Comparison of ENCODE assay signal across 13 cellular contexts in genomic region chr22:17191163-17191562, GRCh38. TPM values are rescaled to one million over a fixed set of nuclear protein-coding genes. Genes with fewer than 3 reads are reported as not detected.
DNase-seq lines count a peak whose midpoint lies in the region; ATAC-seq and TF ChIP-seq lines count a peak whose summit lies in the region.
"Had no signal": no experiment of that assay in that cellular context is flagged by ENCODE, and none has a peak within 500 bp of the region (broad histone marks: within the 10 kb centered on the region; RNA-seq: fewer than 3 reads in every experiment).

No MANE protein-coding gene starts in this region.

- H3K36me3 ChIP-seq in breast epithelium (no peaks in the 10 kb centered on the region), SJCRH30 (no peaks in the 10 kb centered on the region), vagina (no peaks in the 10 kb centered on the region)

- peak overlapping the region in 1 of 2 donors; percentile 25 for H3K27ac ChIP-seq in breast epithelium
- no peak overlapping the region for H3K27ac ChIP-seq in SJCRH30
- peak overlapping the region; percentile 21 for H3K27ac ChIP-seq in vagina

- CTCF ChIA-PET in MCF 10A (lab: Yijun Ruan, JAX) = interaction anchor here (0.8 to 3.5 kb wide), 3 partner anchors 17 to 311 kb away, joined by 3 to 29 read pairs (median 4); no protein-coding TSS in a partner anchor

- no peaks in the 10 kb centered on the region for H3K27me3 ChIP-seq in breast epithelium
- no peaks in the 10 kb centered on the region for H3K27me3 ChIP-seq in SJCRH30
- H3K27me3 ChIP-seq in vagina = no peaks in the 10 kb centered on the region

- no peaks in the 10 kb centered on the region for H3K9me3 ChIP-seq in breast epithelium
- no peaks in the 10 kb centered on the region for H3K9me3 ChIP-seq in SJCRH30 (replicated peaks)
- H3K9me3 ChIP-seq in vagina = no peaks in the 10 kb centered on the region

- intact Hi-C loops in MCF 10A (cut with micrococcal nuclease) = no loop called here
- intact Hi-C loops in breast epithelium (cut with DNase I; ENCODE audit: low total_unique reads) = no loop called here
- intact Hi-C loops in vagina (cut with DNase I) = no loop called here

- peak overlapping the region in 1 of 3 donors; percentile 20 for H3K4me3 ChIP-seq in breast epithelium
- H3K4me3 ChIP-seq in SJCRH30 = peak overlapping the region; percentile 6; the same call in 1 of the 2 replicates
- H3K4me3 ChIP-seq in fibroblast of mammary gland (ENCODE audit: control insufficient read depth, low read depth, low read length) = no peak overlapping the region
- H3K4me3 ChIP-seq in vagina = no peak overlapping the region

- H3K4me3 Mint-ChIP-seq in MCF 10A (ENCODE audit: unreplicated experiment) = no peak overlapping the region
- no peak overlapping the region for H3K4me3 Mint-ChIP-seq in endothelial cell (ENCODE audit: unreplicated experiment)
- H3K4me3 Mint-ChIP-seq: stimulated activated naive CD8-positive, alpha-beta T cell treated with anti-CD3 and anti-CD28 coated beads, Interleukin-15, amount 100 ng/mL, for 72 hours had no signal

- no peak for ATAC-seq in HG02642 (IDR thresholded peaks at IDR 0.05; ENCODE audit: poor library complexity, unreplicated experiment)
- ATAC-seq: stimulated activated naive CD8-positive, alpha-beta T cell treated with anti-CD3 and anti-CD28 coated beads, Interleukin-15, amount 100 ng/mL, for 72 hours had no signal

- no peaks in the 10 kb centered on the region for H3K27me3 Mint-ChIP-seq in MCF 10A (ENCODE audit: insufficient read depth, unreplicated experiment)
- H3K27me3 Mint-ChIP-seq in endothelial cell (ENCODE audit: unreplicated experiment) = peaks cover 2% of the 10 kb centered on the region
- H3K27me3 Mint-ChIP-seq: stimulated activated naive CD8-positive, alpha-beta T cell treated with anti-CD3 and anti-CD28 coated beads, Interleukin-15, amount 100 ng/mL, for 72 hours had no signal

- no peaks in the 10 kb centered on the region for H3K4me1 Mint-ChIP-seq in MCF 10A (ENCODE audit: insufficient read depth, unreplicated experiment)
- H3K4me1 Mint-ChIP-seq in endothelial cell (ENCODE audit: unreplicated experiment) = peaks cover 10% of the 10 kb centered on the region

- H3K9me3 Mint-ChIP-seq in MCF 10A (ENCODE audit: unreplicated experiment) (no peaks in the 10 kb centered on the region), endothelial cell (ENCODE audit: unreplicated experiment) (no peaks in the 10 kb centered on the region)
- H3K9me3 Mint-ChIP-seq: stimulated activated naive CD8-positive, alpha-beta T cell treated with anti-CD3 and anti-CD28 coated beads, Interleukin-15, amount 100 ng/mL, for 72 hours had no signal

- POLR2A ChIA-PET in MCF 10A (lab: Yijun Ruan, JAX) = interaction anchor here (0.5 kb wide), 1 partner anchor 236 kb away, joined by 3 read pairs; no protein-coding TSS in a partner anchor

- TF ChIP-seq POLR2A in breast epithelium (IDR thresholded peaks at IDR 0.05) (no peak), vagina (IDR thresholded peaks at IDR 0.05) (no peak)

- H3K4me1 ChIP-seq in breast epithelium (no peaks in the 10 kb centered on the region), SJCRH30 (peaks cover 4% of the 10 kb centered on the region; the same call in 1 of the 2 replicates), vagina (peaks cover 14% of the 10 kb centered on the region)

- H3K27ac Mint-ChIP-seq in MCF 10A (ENCODE audit: low read depth, unreplicated experiment) (no peak overlapping the region), endothelial cell (ENCODE audit: unreplicated experiment) (no peak overlapping the region)
- H3K27ac Mint-ChIP-seq: stimulated activated naive CD8-positive, alpha-beta T cell treated with anti-CD3 and anti-CD28 coated beads, Interleukin-15, amount 100 ng/mL, for 72 hours had no signal

- BruUV-seq in MCF 10A (replicated peaks; lab: Mats Ljungman, UMichigan) = no TSS peak

- no peak for TF ChIP-seq CTCF in MCF 10A (IDR thresholded peaks at IDR 0.05; ENCODE audit: unreplicated experiment)
- no peak for TF ChIP-seq CTCF in breast epithelium (IDR thresholded peaks at IDR 0.05)
- no peak for TF ChIP-seq CTCF in fibroblast of mammary gland (conservative IDR thresholded peaks at IDR 0.05; ENCODE audit: control insufficient read depth, insufficient read depth, low read depth, low read length)
- TF ChIP-seq CTCF in vagina (IDR thresholded peaks at IDR 0.05) = no peak
- TF ChIP-seq CTCF in endothelial cell (IDR thresholded peaks at IDR 0.05; ENCODE audit: unreplicated experiment) = no peak

- H3K36me3 Mint-ChIP-seq in MCF 10A (ENCODE audit: insufficient read depth, unreplicated experiment) (no peaks in the 10 kb centered on the region), endothelial cell (ENCODE audit: low read depth, unreplicated experiment) (no peaks in the 10 kb centered on the region)

- DNase-seq in MCF 10A (ENCODE audit: unreplicated experiment) (peak; percentile 21), breast epithelium (ENCODE audit: low spot score in 2 of 2) (no peak), SJCRH30 (peak in 1 of 2 experiments; percentile 32), fibroblast of mammary gland (ENCODE audit: low read depth) (peak; percentile 69), vagina (ENCODE audit: extremely low spot score in 2 of 2) (no peak), dedifferentiated amniotic fluid mesenchymal stem cell (ENCODE audit: extremely low spot score) (no peak), endothelial cell (ENCODE audit: low spot score) (no peak)
- DNase-seq: ACHN; activated T-cell treated with anti-CD3 and anti-CD28 coated beads, Interleukin-2, amount 50 U/mL, for 48 hours; NCI-H2029; nucleus accumbens; stimulated activated naive CD8-positive, alpha-beta T cell treated with anti-CD3 and anti-CD28 coated beads, Interleukin-15, amount 100 ng/mL, for 72 hours had no signal

RNA-seq across cellular contexts. Expression of gene ADA2, which starts 28.1 kb away (rescaled TPM):
- total RNA-seq in MCF 10A (2022) (not detected in 2 replicates), breast epithelium (10 to 100 TPM in 2 of 3 donors, 1 to 10 TPM in 1; 6.6 to 25.8 (median 18.1) TPM), vagina (4.7 TPM), endothelial cell (ENCODE audit: unreplicated experiment) (12.6 TPM)
- 0.10 and 0.28 TPM in 2 replicates for total RNA-seq in SJCRH30 (2014; rRNA removed; shearing (Covaris generic))

RNA-seq across cellular contexts. Expression of gene HDHD5, which starts 32.1 kb away (rescaled TPM):
- total RNA-seq in MCF 10A (2022) (38.7 and 51.8 TPM in 2 replicates), breast epithelium (10 to 100 TPM; 42.0 to 54.4 (median 53.8) TPM), vagina (30.0 TPM), endothelial cell (ENCODE audit: unreplicated experiment) (60.5 TPM)
- 48.3 and 48.7 TPM in 2 replicates for total RNA-seq in SJCRH30 (2014; rRNA removed; shearing (Covaris generic))

Comparison
In these comparisons a context has a peak if more than half of its experiments do, and no peak if none do; other contexts are left out.
1. DNase-seq: peak in MCF 10A (single experiment) and fibroblast of mammary gland (single experiment); none in breast epithelium (0 of 2), vagina (0 of 2), dedifferentiated amniotic fluid mesenchymal stem cell (single experiment) and endothelial cell (single experiment).